In genomic region chr1:209634005-209634737, GRCh38 we compare ENCODE assay signal across 18 cellular contexts. TPM values are rescaled to one million over a fixed set of nuclear protein-coding genes. Genes with fewer than 3 reads are reported as not detected.
"Had no signal": no experiment of that assay in that cellular context is flagged by ENCODE, and none has a peak within 500 bp of the region (broad histone marks: within the 10 kb centered on the region; RNA-seq: fewer than 3 reads in every experiment).

No MANE protein-coding gene starts in this region.

- H3K36me3 Mint-ChIP-seq: naive B cell, neural progenitor cell had no signal

- H3K27ac Mint-ChIP-seq: activated CD4-positive, alpha-beta memory T cell treated with anti-CD3 and anti-CD28 coated beads, Interleukin-2, amount 10 ng/mL, durations not matched to agents 7 days and 5 days; activated CD4-positive, alpha-beta T cell treated with anti-CD3 and anti-CD28 coated beads for 36 hours had no signal

- ATAC-seq: activated CD4-positive, alpha-beta T cell treated with anti-CD3 and anti-CD28 coated beads for 36 hours; gastroesophageal sphincter; left lobe of liver; pancreas had no signal

- DNase-seq: activated CD4-positive, alpha-beta memory T cell treated with anti-CD3 and anti-CD28 coated beads, Interleukin-2, amount 10 ng/mL, durations not matched to agents 7 days and 5 days; activated CD4-positive, alpha-beta T cell treated with anti-CD3 and anti-CD28 coated beads for 36 hours; activated effector memory CD4-positive, alpha-beta T cell treated with Interleukin-2 at 50 U/mL for 16 hours; activated naive CD4-positive, alpha-beta T cell treated with anti-CD3 and anti-CD28 coated beads, Interleukin-2, amount 50 U/mL, for 16 hours; activated T-cell treated with anti-CD3 and anti-CD28 coated beads, Interleukin-2, amount 50 U/mL, for 24 hours; effector memory CD4-positive, alpha-beta T cell; islet precursor cell; naive B cell; sigmoid colon; spleen had no signal

- H3K4me1 Mint-ChIP-seq: central memory CD8-positive, alpha-beta T cell; naive B cell had no signal

- H3K4me3 ChIP-seq: gastroesophageal sphincter, neural progenitor cell, pancreas, sigmoid colon, spleen, thoracic aorta had no signal

- H3K4me3 Mint-ChIP-seq: activated CD4-positive, alpha-beta memory T cell treated with anti-CD3 and anti-CD28 coated beads, Interleukin-2, amount 10 ng/mL, durations not matched to agents 7 days and 5 days; activated CD4-positive, alpha-beta T cell treated with anti-CD3 and anti-CD28 coated beads for 36 hours; activated T-cell treated with anti-CD3 and anti-CD28 coated beads, Interleukin-2, amount 50 U/mL, for 24 hours; central memory CD8-positive, alpha-beta T cell had no signal

- H3K27me3 Mint-ChIP-seq: activated CD4-positive, alpha-beta memory T cell treated with anti-CD3 and anti-CD28 coated beads, Interleukin-2, amount 10 ng/mL, durations not matched to agents 7 days and 5 days; activated CD4-positive, alpha-beta T cell treated with anti-CD3 and anti-CD28 coated beads for 36 hours; activated T-cell treated with anti-CD3 and anti-CD28 coated beads, Interleukin-2, amount 50 U/mL, for 24 hours; central memory CD8-positive, alpha-beta T cell had no signal

- H3K4me1 ChIP-seq: neural progenitor cell, pancreas, sigmoid colon had no signal

- H3K27ac ChIP-seq: gastroesophageal sphincter, neural progenitor cell, pancreas, sigmoid colon, thoracic aorta had no signal

- H3K36me3 ChIP-seq: gastroesophageal sphincter, neural progenitor cell, pancreas, sigmoid colon, spleen, thoracic aorta had no signal

- H3K9ac ChIP-seq: neural progenitor cell had no signal

- H2AFZ ChIP-seq: neural progenitor cell had no signal

- H3K27me3 ChIP-seq: gastroesophageal sphincter, neural progenitor cell, pancreas, sigmoid colon had no signal

- H3K9me3 Mint-ChIP-seq: activated CD4-positive, alpha-beta memory T cell treated with anti-CD3 and anti-CD28 coated beads, Interleukin-2, amount 10 ng/mL, durations not matched to agents 7 days and 5 days; activated T-cell treated with anti-CD3 and anti-CD28 coated beads, Interleukin-2, amount 50 U/mL, for 24 hours; central memory CD8-positive, alpha-beta T cell; neural progenitor cell had no signal

- H3K9me3 ChIP-seq: gastroesophageal sphincter, pancreas, sigmoid colon, spleen, thoracic aorta had no signal

- H3K4me2 ChIP-seq: neural progenitor cell had no signal

RNA-seq across cellular contexts. Expression of gene CAMK1G, which starts 50.7 kb away (rescaled TPM):
- total RNA-seq: activated CD4-positive, alpha-beta memory T cell treated with anti-CD3 and anti-CD28 coated beads, Interleukin-2, amount 10 ng/mL, durations not matched to agents 7 days and 5 days; lung microvascular endothelial cell; T-helper 1 cell treated with Interleukin-12 subunit alpha and Interleukin-12 subunit beta and Interleukin-4 antibody, amounts not matched to agents 30 ng/mL and 1 ng/mL, for 36 hours; thoracic aorta had no signal
